Comparison of ENCODE assay signal across 1 cellular context in the genomic region with DNA sequence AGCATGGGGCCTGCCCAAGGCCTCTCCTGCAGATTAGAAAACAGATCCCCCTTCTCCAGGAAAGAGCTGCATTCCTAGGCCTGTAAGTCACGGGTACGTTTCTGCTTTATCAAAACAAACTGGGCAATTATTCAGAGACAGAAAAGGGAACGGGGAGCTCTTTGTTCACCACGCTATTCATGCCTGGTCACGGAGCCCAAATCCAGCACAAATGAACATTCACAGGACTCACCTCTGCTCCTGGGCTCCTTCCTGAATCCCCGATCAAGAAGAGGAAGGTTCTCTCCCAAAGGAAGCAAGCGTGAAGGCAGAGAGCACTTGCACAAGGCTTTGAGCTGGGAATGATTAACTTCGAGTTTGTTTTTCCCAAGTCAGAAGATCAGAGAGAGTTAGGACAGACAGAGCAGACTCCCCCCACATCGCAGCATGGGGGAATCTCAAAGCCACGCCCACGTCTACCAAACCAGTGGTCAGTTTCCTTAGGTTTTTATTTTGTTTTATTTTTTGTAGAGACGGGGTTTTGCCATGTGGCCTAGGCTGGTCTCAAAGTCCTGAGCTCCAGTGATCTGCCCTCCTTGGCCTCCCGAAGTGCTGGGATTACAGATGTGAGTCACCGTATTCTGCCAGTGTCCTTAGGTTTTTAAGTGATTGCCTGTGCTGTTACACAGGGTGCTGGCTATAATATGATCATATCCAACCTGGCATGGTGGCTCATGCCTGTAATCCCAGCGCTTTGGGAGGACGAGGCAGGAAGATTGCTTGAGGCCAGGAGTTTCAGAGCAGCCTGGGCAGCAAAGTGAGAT.
TF ChIP-seq lines count a peak whose summit lies in the region.
"Not testable (repeated sequence)": the region's sequence is repeated elsewhere in the genome, so short reads cannot be mapped to it uniquely, and the experiment has no call there.

No MANE protein-coding gene starts in this region.

TF ChIP-seq in HepG2, 621 proteins besides CTCF, POLR2A, EP300 and RAD21:
- peak; percentile 65 for TF ChIP-seq ZFY (CRISPR knock-in tag; IDR thresholded peaks at IDR 0.05)
- TF ChIP-seq CEBPG (CRISPR knock-in tag; IDR thresholded peaks at IDR 0.05), result peak; percentile 33; the same call in 1 of the 2 replicates
- TF ChIP-seq, protein P1, sequence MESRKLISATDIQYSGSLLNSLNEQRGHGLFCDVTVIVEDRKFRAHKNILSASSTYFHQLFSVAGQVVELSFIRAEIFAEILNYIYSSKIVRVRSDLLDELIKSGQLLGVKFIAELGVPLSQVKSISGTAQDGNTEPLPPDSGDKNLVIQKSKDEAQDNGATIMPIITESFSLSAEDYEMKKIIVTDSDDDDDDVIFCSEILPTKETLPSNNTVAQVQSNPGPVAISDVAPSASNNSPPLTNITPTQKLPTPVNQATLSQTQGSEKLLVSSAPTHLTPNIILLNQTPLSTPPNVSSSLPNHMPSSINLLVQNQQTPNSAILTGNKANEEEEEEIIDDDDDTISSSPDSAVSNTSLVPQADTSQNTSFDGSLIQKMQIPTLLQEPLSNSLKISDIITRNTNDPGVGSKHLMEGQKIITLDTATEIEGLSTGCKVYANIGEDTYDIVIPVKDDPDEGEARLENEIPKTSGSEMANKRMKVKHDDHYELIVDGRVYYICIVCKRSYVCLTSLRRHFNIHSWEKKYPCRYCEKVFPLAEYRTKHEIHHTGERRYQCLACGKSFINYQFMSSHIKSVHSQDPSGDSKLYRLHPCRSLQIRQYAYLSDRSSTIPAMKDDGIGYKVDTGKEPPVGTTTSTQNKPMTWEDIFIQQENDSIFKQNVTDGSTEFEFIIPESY (CRISPR knock-in tag; IDR thresholded peaks at IDR 0.05), result 0 out of 2 replicates have a peak, but pooled peaks have one; percentile 12
- TF ChIP-seq LCORL, SOX6 (IDR thresholded peaks at IDR 0.05): not testable (repeated sequence)
- 0 out of 2 replicates have a peak, but pooled peaks have one; percentile 25 for TF ChIP-seq LCORL (CRISPR knock-in tag; IDR thresholded peaks at IDR 0.05)
- TF ChIP-seq, protein P2, sequence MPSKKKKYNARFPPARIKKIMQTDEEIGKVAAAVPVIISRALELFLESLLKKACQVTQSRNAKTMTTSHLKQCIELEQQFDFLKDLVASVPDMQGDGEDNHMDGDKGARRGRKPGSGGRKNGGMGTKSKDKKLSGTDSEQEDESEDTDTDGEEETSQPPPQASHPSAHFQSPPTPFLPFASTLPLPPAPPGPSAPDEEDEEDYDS (CRISPR knock-in tag; IDR thresholded peaks at IDR 0.05), result peak; percentile 43; the same call in 1 of the 2 replicates
- peak; percentile 83 for TF ChIP-seq POLR2G (IDR thresholded peaks at IDR 0.05; ENCODE audit: low read depth, low read length)
- TF ChIP-seq, protein P3, sequence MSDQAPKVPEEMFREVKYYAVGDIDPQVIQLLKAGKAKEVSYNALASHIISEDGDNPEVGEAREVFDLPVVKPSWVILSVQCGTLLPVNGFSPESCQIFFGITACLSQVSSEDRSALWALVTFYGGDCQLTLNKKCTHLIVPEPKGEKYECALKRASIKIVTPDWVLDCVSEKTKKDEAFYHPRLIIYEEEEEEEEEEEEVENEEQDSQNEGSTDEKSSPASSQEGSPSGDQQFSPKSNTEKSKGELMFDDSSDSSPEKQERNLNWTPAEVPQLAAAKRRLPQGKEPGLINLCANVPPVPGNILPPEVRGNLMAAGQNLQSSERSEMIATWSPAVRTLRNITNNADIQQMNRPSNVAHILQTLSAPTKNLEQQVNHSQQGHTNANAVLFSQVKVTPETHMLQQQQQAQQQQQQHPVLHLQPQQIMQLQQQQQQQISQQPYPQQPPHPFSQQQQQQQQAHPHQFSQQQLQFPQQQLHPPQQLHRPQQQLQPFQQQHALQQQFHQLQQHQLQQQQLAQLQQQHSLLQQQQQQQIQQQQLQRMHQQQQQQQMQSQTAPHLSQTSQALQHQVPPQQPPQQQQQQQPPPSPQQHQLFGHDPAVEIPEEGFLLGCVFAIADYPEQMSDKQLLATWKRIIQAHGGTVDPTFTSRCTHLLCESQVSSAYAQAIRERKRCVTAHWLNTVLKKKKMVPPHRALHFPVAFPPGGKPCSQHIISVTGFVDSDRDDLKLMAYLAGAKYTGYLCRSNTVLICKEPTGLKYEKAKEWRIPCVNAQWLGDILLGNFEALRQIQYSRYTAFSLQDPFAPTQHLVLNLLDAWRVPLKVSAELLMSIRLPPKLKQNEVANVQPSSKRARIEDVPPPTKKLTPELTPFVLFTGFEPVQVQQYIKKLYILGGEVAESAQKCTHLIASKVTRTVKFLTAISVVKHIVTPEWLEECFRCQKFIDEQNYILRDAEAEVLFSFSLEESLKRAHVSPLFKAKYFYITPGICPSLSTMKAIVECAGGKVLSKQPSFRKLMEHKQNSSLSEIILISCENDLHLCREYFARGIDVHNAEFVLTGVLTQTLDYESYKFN (CRISPR knock-in tag; conservative IDR thresholded peaks at IDR 0.05), result peak; percentile 54
- 0 out of 2 replicates have a peak, but pooled peaks have one; percentile 23 for TF ChIP-seq YEATS4 (CRISPR knock-in tag; IDR thresholded peaks at IDR 0.05; ENCODE audit: borderline replicate concordance)
- TF ChIP-seq ZFX (CRISPR knock-in tag; IDR thresholded peaks at IDR 0.05; ENCODE audit: low read depth), result peak; percentile 70
- TF ChIP-seq SOX6 (CRISPR knock-in tag; IDR thresholded peaks at IDR 0.05), result 0 out of 2 replicates have a peak, but pooled peaks have one; percentile 30
- TF ChIP-seq RBFOX2 (IDR thresholded peaks at IDR 0.05; ENCODE audit: low read depth, low read length), result 0 out of 2 replicates have a peak, but pooled peaks have one; percentile 29
- TF ChIP-seq GATAD2A (CRISPR knock-in tag; IDR thresholded peaks at IDR 0.05), result peak; percentile 31; the same call in 1 of the 2 replicates
- 0 out of 2 replicates have a peak, but pooled peaks have one; percentile 13 for TF ChIP-seq ZNF331 (CRISPR knock-in tag; IDR thresholded peaks at IDR 0.05)
- TF ChIP-seq POLR2AphosphoS5 (IDR thresholded peaks at IDR 0.05; ENCODE audit: low read depth, low read length), result peak; percentile 81
- TF ChIP-seq, protein P4, sequence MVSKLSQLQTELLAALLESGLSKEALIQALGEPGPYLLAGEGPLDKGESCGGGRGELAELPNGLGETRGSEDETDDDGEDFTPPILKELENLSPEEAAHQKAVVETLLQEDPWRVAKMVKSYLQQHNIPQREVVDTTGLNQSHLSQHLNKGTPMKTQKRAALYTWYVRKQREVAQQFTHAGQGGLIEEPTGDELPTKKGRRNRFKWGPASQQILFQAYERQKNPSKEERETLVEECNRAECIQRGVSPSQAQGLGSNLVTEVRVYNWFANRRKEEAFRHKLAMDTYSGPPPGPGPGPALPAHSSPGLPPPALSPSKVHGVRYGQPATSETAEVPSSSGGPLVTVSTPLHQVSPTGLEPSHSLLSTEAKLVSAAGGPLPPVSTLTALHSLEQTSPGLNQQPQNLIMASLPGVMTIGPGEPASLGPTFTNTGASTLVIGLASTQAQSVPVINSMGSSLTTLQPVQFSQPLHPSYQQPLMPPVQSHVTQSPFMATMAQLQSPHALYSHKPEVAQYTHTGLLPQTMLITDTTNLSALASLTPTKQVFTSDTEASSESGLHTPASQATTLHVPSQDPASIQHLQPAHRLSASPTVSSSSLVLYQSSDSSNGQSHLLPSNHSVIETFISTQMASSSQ (IDR thresholded peaks at IDR 0.05; ENCODE audit: low read depth), result peak; percentile 79
- TF ChIP-seq, protein P4 (CRISPR knock-in tag; IDR thresholded peaks at IDR 0.05; ENCODE audit: borderline replicate concordance), result peak; percentile 85
- TF ChIP-seq, protein P5, sequence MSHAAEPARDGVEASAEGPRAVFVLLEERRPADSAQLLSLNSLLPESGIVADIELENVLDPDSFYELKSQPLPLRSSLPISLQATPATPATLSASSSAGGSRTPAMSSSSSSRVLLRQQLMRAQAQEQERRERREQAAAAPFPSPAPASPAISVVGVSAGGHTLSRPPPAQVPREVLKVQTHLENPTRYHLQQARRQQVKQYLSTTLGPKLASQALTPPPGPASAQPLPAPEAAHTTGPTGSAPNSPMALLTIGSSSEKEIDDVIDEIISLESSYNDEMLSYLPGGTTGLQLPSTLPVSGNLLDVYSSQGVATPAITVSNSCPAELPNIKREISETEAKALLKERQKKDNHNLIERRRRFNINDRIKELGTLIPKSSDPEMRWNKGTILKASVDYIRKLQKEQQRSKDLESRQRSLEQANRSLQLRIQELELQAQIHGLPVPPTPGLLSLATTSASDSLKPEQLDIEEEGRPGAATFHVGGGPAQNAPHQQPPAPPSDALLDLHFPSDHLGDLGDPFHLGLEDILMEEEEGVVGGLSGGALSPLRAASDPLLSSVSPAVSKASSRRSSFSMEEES (CRISPR knock-in tag; IDR thresholded peaks at IDR 0.05), result 0 out of 2 replicates have a peak, but pooled peaks have one; percentile 25
- 0 out of 2 replicates have a peak, but pooled peaks have one; percentile 28 for TF ChIP-seq KAT8 (CRISPR knock-in tag; IDR thresholded peaks at IDR 0.05)
- TF ChIP-seq PHF8 (CRISPR knock-in tag; IDR thresholded peaks at IDR 0.05), result peak; percentile 65
- peak; percentile 66 for TF ChIP-seq FOSL2 (CRISPR knock-in tag; IDR thresholded peaks at IDR 0.05)
- TF ChIP-seq PHF21A (CRISPR knock-in tag; IDR thresholded peaks at IDR 0.05), result 0 out of 2 replicates have a peak, but pooled peaks have one; percentile 25
- TF ChIP-seq, protein P6, sequence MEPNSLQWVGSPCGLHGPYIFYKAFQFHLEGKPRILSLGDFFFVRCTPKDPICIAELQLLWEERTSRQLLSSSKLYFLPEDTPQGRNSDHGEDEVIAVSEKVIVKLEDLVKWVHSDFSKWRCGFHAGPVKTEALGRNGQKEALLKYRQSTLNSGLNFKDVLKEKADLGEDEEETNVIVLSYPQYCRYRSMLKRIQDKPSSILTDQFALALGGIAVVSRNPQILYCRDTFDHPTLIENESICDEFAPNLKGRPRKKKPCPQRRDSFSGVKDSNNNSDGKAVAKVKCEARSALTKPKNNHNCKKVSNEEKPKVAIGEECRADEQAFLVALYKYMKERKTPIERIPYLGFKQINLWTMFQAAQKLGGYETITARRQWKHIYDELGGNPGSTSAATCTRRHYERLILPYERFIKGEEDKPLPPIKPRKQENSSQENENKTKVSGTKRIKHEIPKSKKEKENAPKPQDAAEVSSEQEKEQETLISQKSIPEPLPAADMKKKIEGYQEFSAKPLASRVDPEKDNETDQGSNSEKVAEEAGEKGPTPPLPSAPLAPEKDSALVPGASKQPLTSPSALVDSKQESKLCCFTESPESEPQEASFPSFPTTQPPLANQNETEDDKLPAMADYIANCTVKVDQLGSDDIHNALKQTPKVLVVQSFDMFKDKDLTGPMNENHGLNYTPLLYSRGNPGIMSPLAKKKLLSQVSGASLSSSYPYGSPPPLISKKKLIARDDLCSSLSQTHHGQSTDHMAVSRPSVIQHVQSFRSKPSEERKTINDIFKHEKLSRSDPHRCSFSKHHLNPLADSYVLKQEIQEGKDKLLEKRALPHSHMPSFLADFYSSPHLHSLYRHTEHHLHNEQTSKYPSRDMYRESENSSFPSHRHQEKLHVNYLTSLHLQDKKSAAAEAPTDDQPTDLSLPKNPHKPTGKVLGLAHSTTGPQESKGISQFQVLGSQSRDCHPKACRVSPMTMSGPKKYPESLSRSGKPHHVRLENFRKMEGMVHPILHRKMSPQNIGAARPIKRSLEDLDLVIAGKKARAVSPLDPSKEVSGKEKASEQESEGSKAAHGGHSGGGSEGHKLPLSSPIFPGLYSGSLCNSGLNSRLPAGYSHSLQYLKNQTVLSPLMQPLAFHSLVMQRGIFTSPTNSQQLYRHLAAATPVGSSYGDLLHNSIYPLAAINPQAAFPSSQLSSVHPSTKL (CRISPR knock-in tag; IDR thresholded peaks at IDR 0.05), result peak; percentile 14; the same call in 1 of the 2 replicates
- peak; percentile 54 for TF ChIP-seq SAP130 (CRISPR knock-in tag; IDR thresholded peaks at IDR 0.05; ENCODE audit: low read depth)
- 0 out of 2 replicates have a peak, but pooled peaks have one; percentile 13 for TF ChIP-seq ELF1 (CRISPR knock-in tag; IDR thresholded peaks at IDR 0.05)
- TF ChIP-seq, protein P7, sequence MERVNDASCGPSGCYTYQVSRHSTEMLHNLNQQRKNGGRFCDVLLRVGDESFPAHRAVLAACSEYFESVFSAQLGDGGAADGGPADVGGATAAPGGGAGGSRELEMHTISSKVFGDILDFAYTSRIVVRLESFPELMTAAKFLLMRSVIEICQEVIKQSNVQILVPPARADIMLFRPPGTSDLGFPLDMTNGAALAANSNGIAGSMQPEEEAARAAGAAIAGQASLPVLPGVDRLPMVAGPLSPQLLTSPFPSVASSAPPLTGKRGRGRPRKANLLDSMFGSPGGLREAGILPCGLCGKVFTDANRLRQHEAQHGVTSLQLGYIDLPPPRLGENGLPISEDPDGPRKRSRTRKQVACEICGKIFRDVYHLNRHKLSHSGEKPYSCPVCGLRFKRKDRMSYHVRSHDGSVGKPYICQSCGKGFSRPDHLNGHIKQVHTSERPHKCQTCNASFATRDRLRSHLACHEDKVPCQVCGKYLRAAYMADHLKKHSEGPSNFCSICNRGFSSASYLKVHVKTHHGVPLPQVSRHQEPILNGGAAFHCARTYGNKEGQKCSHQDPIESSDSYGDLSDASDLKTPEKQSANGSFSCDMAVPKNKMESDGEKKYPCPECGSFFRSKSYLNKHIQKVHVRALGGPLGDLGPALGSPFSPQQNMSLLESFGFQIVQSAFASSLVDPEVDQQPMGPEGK (CRISPR knock-in tag; IDR thresholded peaks at IDR 0.05), result peak; percentile 26; the same call in 1 of the 2 replicates
- 0 out of 2 replicates have a peak, but pooled peaks have one; percentile 26 for TF ChIP-seq KMT2B (CRISPR knock-in tag; IDR thresholded peaks at IDR 0.05)
